Comparison of ENCODE assay signal across 8 cellular contexts in the genomic region with DNA sequence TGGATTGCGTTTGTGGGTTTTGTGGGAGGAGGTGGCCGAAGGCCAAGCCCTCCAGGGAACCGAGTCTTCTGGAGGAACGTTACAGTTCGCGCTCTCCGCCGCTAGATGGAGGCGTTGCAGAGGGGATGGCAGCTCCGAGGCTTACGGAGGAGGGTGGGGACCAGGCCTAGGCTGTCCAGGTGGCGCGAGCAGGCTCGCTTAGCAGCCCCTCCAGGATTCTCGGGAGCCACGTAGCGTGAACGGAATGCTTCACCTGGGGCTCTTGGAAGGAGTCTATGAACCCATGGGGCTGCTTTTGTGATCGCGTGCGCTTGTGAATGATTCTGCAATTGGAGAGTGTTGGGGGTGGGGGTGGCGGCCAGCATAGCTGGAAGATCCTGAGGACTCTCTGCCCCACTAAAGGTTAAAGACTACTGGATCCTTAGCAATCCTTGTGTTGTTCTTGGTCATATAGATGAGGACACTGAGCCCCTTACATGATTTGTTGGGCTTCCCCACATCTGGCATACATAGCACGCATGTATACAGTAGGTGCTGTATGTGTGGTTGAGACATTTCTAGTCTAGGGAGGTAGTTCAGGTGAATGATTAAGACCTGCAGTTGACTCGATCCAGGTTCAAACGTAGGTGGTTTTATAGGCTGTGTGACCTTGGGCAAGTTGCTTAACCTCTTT. TPM values are rescaled to one million over a fixed set of nuclear protein-coding genes. Genes with fewer than 3 reads are reported as not detected.
DNase-seq lines count a peak whose midpoint lies in the region; ATAC-seq and TF ChIP-seq lines count a peak whose summit lies in the region.

No MANE protein-coding gene starts in this region.

- no peaks in the 10 kb centered on the region for H3K36me3 ChIP-seq in A673 (ENCODE audit: insufficient read depth, low read length, poor library complexity, severe bottlenecking)
- no peaks in the 10 kb centered on the region for H3K36me3 ChIP-seq in lower lobe of right lung

- POLR2A ChIA-PET in A673 (lab: Charles Lee; ENCODE audit: low non-redundant PET), result no interaction called here

- TF ChIP-seq CTCF in A673 (conservative IDR thresholded peaks at IDR 0.05; ENCODE audit: low read depth, low read length) (peak; percentile 73), GM13977 (IDR thresholded peaks at IDR 0.05; ENCODE audit: extremely low read depth, insufficient read depth, missing control alignments) (peak; percentile 93), lower lobe of right lung (IDR thresholded peaks at IDR 0.05) (peak; percentile 88)

- in situ Hi-C loops in GM13977 (cut with MboI; ENCODE audit: low pct_unique_long_range_greater_than_20kb, low sequenced_read_pairs, unreplicated experiment), result loop anchor here (25.0 kb wide), 1 partner anchor 329 kb away; a partner anchor contains a TSS

- CTCF ChIA-PET in A673 (lab: Charles Lee), result no interaction called here

- H3K9me3 ChIP-seq in A673 (ENCODE audit: low read depth, low read length, poor library complexity, severe bottlenecking) (no peaks in the 10 kb centered on the region), lower lobe of right lung (no peaks in the 10 kb centered on the region)

- ATAC-seq in HG02938 (IDR thresholded peaks at IDR 0.05; ENCODE audit: unreplicated experiment), result peak; percentile 89
- ATAC-seq in lower lobe of right lung, result peak; percentile 89 to 92

- intact Hi-C loops in A673 (cut with micrococcal nuclease; ENCODE audit: unreplicated experiment), result loop anchor here (5.0 kb wide), 1 partner anchor 411 kb away; a partner anchor contains a TSS
- intact Hi-C loops in lower lobe of right lung (cut with DNase I), result no loop called here

- H3K4me3 ChIP-seq in A673 (ENCODE audit: low read depth, low read length, poor library complexity, severe bottlenecking) (no peak overlapping the region), lower lobe of right lung (no peak overlapping the region)

- H3K27me3 ChIP-seq in A673 (replicated peaks; ENCODE audit: insufficient read depth, low read depth, low read length, poor library complexity), result no peaks in the 10 kb centered on the region
- H3K27me3 ChIP-seq in lower lobe of right lung (ENCODE audit: low read depth), result no peaks in the 10 kb centered on the region

- no TSS peak for BruUV-seq in A673 (replicated peaks; lab: Mats Ljungman, UMichigan)

- no peak overlapping the region for H3K27ac ChIP-seq in A673 (ENCODE audit: low read depth, low read length, poor library complexity, severe bottlenecking)
- H3K27ac ChIP-seq in lower lobe of right lung, result no peak overlapping the region

- H3K4me1 ChIP-seq in A673 (ENCODE audit: insufficient read depth, low read length, poor library complexity, severe bottlenecking) (no peaks in the 10 kb centered on the region), lower lobe of right lung (peaks cover 6% of the 10 kb centered on the region)

- peak; percentile 61 for DNase-seq in A673 (ENCODE audit: low spot score)
- DNase-seq in GM13977 (ENCODE audit: low spot score), result peak; percentile 82
- peak; percentile 73 for DNase-seq in NCI-H226
- peak; percentile 79 for DNase-seq in activated CD4-positive, alpha-beta T cell treated with anti-CD3 and anti-CD28 coated beads for 48 hours
- peak; percentile 48 to 77 for DNase-seq in dermis microvascular lymphatic vessel endothelial cell (ENCODE audit: low read depth in 2 of 2)
- DNase-seq in lower lobe of right lung, result peak; percentile 84
- peak; percentile 42 to 58 for DNase-seq in stimulated activated CD8-positive, alpha-beta memory T cell treated with anti-CD3 and anti-CD28 coated beads, Interleukin-2, amount 100 ng/mL, for 48 hours (ENCODE audit: low read depth in 2 of 2)

RNA-seq across cellular contexts. Expression of a gene that starts 25.7 kb away (rescaled TPM):
- total RNA-seq in A673 (2021), result not detected in 2 replicates
- 0.13 and 0.26 TPM in 2 replicates for total RNA-seq in dermis microvascular lymphatic vessel endothelial cell
- 5.8 TPM for total RNA-seq in lower lobe of right lung
